Comparison of ENCODE assay signal across 1 cellular context in genomic region chr19:54154603-54155345, GRCh38.
A peak's percentile ranks its signal among the peaks of the same experiment; 100 is the strongest.
TF ChIP-seq lines count a peak whose summit lies in the region.

No MANE protein-coding gene starts in this region.

TF ChIP-seq in GM12878, 131 proteins besides CTCF, POLR2A, EP300 and RAD21:
- 0 out of 2 replicates have a peak, but pooled peaks have one; percentile 29 for TF ChIP-seq POLR2AphosphoS2 (IDR thresholded peaks at IDR 0.05; ENCODE audit: low read depth, low read length)
- TF ChIP-seq BHLHE40 (IDR thresholded peaks at IDR 0.05; ENCODE audit: borderline replicate concordance in 1 of 2, low read depth in 2 of 2, low read length in 1 of 2) = peak; percentile 34 to 39; a peak in 3 of 4 replicates
- no peak for TF ChIP-seq SMC3 (IDR thresholded peaks at IDR 0.05; ENCODE audit: borderline replicate concordance, low read length)
